ENCODE assay signal across 30 cellular contexts in genomic region chr17:41186872-41187271, GRCh38. TPM values are rescaled to one million over a fixed set of nuclear protein-coding genes. Genes with fewer than 3 reads are reported as not detected.
"Had no signal": no experiment of that assay in that cellular context is flagged by ENCODE, and none has a peak within 500 bp of the region (broad histone marks: within the 10 kb centered on the region; RNA-seq: fewer than 3 reads in every experiment).

No MANE protein-coding gene starts in this region.

- H3K27ac ChIP-seq: brain microvascular endothelial cell, cardiac muscle cell, VCaP had no signal

- H3K4me2 ChIP-seq: SK-N-SH had no signal

- H3K9ac ChIP-seq: SK-N-SH had no signal

- H3K9me3 ChIP-seq: SK-N-SH had no signal

- H3K36me3 ChIP-seq: brain microvascular endothelial cell, cardiac muscle cell had no signal

- DNase-seq: activated CD4-positive, alpha-beta memory T cell treated with anti-CD3 and anti-CD28 coated beads for 36 hours; activated CD4-positive, alpha-beta T cell treated with anti-CD3 and anti-CD28 coated beads, Interleukin-2, amount 10 ng/mL, durations not matched to agents 7 days and 5 days; activated CD4-positive, CD25-positive, alpha-beta regulatory T cell; activated CD8-positive, alpha-beta memory T cell treated with anti-CD3 and anti-CD28 coated beads for 24 hours; activated effector memory CD4-positive, alpha-beta T cell treated with anti-CD3 and anti-CD28 coated beads, Interleukin-2, amount 50 U/mL, for 16 hours; activated naive CD4-positive, alpha-beta T cell treated with Interleukin-2 at 50 U/mL for 16 hours; activated naive CD8-positive, alpha-beta T cell treated with anti-CD3 and anti-CD28 coated beads, Interleukin-2, amount 50 U/mL, for 24 hours; activated T-cell treated with anti-CD3 and anti-CD28 coated beads, Interleukin-2, amount 50 U/mL, for 4 hours; amniotic stem cell; brain microvascular endothelial cell; cerebellar nuclear complex; KG1; MV-4-11; NCI-H1092 treated with DMSO at 0.1 percent for 48 hours; NCI-H1436; NCI-H1694 treated with DMSO at 0.1 percent for 48 hours; NCI-H2029 treated with DMSO at 0.1 percent for 48 hours; NCI-H345; NCI-H510A; SK-N-SH; T-helper 1 cell had no signal

- H3K4me3 ChIP-seq: cardiac muscle cell had no signal

- H3K27me3 ChIP-seq: brain microvascular endothelial cell had no signal

- ATAC-seq: activated naive CD4-positive, alpha-beta T cell treated with anti-CD3 and anti-CD28 coated beads, Interleukin-2, amount 50 U/mL, for 72 hours; activated naive CD8-positive, alpha-beta T cell treated with anti-CD3 and anti-CD28 coated beads, Interleukin-2, amount 50 U/mL, for 24 hours; activated T-cell treated with anti-CD3 and anti-CD28 coated beads, Interleukin-2, amount 50 U/mL, for 4 hours; Right ventricle myocardium inferior had no signal

RNA-seq across cellular contexts. Expression of gene KRTAP4-1, which starts 2.2 kb away (rescaled TPM):
- total RNA-seq: activated CD4-positive, alpha-beta memory T cell treated with anti-CD3 and anti-CD28 coated beads for 36 hours; activated CD4-positive, alpha-beta T cell treated with anti-CD3 and anti-CD28 coated beads, Interleukin-2, amount 10 ng/mL, durations not matched to agents 7 days and 5 days; activated naive CD4-positive, alpha-beta T cell treated with anti-CD3 and anti-CD28 coated beads, Interleukin-2, amount 50 U/mL, for 72 hours; activated T-cell treated with anti-CD3 and anti-CD28 coated beads, Interleukin-2, amount 50 U/mL, for 4 hours; astrocyte; cardiac muscle cell; MCF 10A; OCI-LY7; Right ventricle myocardium inferior; RPMI7951; T-helper 2 cell treated with Interferon-gamma antibody and Interleukin-4, amounts not matched to agents 100 ng/mL and 5 ng/mL, for 36 hours had no signal

RNA-seq across cellular contexts. Expression of gene KRTAP9-1, which starts 2.8 kb away (rescaled TPM):
- total RNA-seq: activated CD4-positive, alpha-beta memory T cell treated with anti-CD3 and anti-CD28 coated beads for 36 hours; activated CD4-positive, alpha-beta T cell treated with anti-CD3 and anti-CD28 coated beads, Interleukin-2, amount 10 ng/mL, durations not matched to agents 7 days and 5 days; activated naive CD4-positive, alpha-beta T cell treated with anti-CD3 and anti-CD28 coated beads, Interleukin-2, amount 50 U/mL, for 72 hours; activated T-cell treated with anti-CD3 and anti-CD28 coated beads, Interleukin-2, amount 50 U/mL, for 4 hours; astrocyte; cardiac muscle cell; MCF 10A; OCI-LY7; Right ventricle myocardium inferior; RPMI7951; T-helper 2 cell treated with Interferon-gamma antibody and Interleukin-4, amounts not matched to agents 100 ng/mL and 5 ng/mL, for 36 hours had no signal

RNA-seq across cellular contexts. Expression of gene KRTAP4-2, which starts 8.9 kb away (rescaled TPM):
- total RNA-seq: activated CD4-positive, alpha-beta memory T cell treated with anti-CD3 and anti-CD28 coated beads for 36 hours; activated CD4-positive, alpha-beta T cell treated with anti-CD3 and anti-CD28 coated beads, Interleukin-2, amount 10 ng/mL, durations not matched to agents 7 days and 5 days; activated naive CD4-positive, alpha-beta T cell treated with anti-CD3 and anti-CD28 coated beads, Interleukin-2, amount 50 U/mL, for 72 hours; activated T-cell treated with anti-CD3 and anti-CD28 coated beads, Interleukin-2, amount 50 U/mL, for 4 hours; astrocyte; cardiac muscle cell; MCF 10A; OCI-LY7; Right ventricle myocardium inferior; RPMI7951; T-helper 2 cell treated with Interferon-gamma antibody and Interleukin-4, amounts not matched to agents 100 ng/mL and 5 ng/mL, for 36 hours had no signal

RNA-seq across cellular contexts. Expression of gene KRTAP4-3, which starts 18.9 kb away (rescaled TPM):
- total RNA-seq: activated CD4-positive, alpha-beta memory T cell treated with anti-CD3 and anti-CD28 coated beads for 36 hours; activated CD4-positive, alpha-beta T cell treated with anti-CD3 and anti-CD28 coated beads, Interleukin-2, amount 10 ng/mL, durations not matched to agents 7 days and 5 days; activated naive CD4-positive, alpha-beta T cell treated with anti-CD3 and anti-CD28 coated beads, Interleukin-2, amount 50 U/mL, for 72 hours; activated T-cell treated with anti-CD3 and anti-CD28 coated beads, Interleukin-2, amount 50 U/mL, for 4 hours; astrocyte; cardiac muscle cell; MCF 10A; OCI-LY7; Right ventricle myocardium inferior; RPMI7951; T-helper 2 cell treated with Interferon-gamma antibody and Interleukin-4, amounts not matched to agents 100 ng/mL and 5 ng/mL, for 36 hours had no signal

RNA-seq across cellular contexts. Expression of gene KRTAP4-4, which starts 26.3 kb away (rescaled TPM):
- total RNA-seq: activated CD4-positive, alpha-beta memory T cell treated with anti-CD3 and anti-CD28 coated beads for 36 hours; activated CD4-positive, alpha-beta T cell treated with anti-CD3 and anti-CD28 coated beads, Interleukin-2, amount 10 ng/mL, durations not matched to agents 7 days and 5 days; activated naive CD4-positive, alpha-beta T cell treated with anti-CD3 and anti-CD28 coated beads, Interleukin-2, amount 50 U/mL, for 72 hours; activated T-cell treated with anti-CD3 and anti-CD28 coated beads, Interleukin-2, amount 50 U/mL, for 4 hours; astrocyte; cardiac muscle cell; MCF 10A; OCI-LY7; Right ventricle myocardium inferior; RPMI7951; T-helper 2 cell treated with Interferon-gamma antibody and Interleukin-4, amounts not matched to agents 100 ng/mL and 5 ng/mL, for 36 hours had no signal
